10 cellular contexts compared by ENCODE assay signal in genomic region chr18:11751305-11752115, GRCh38.
DNase-seq lines count a peak whose midpoint lies in the region; ATAC-seq and TF ChIP-seq lines count a peak whose summit lies in the region.
"Had no signal": no experiment of that assay in that cellular context is flagged by ENCODE, and none has a peak within 500 bp of the region (broad histone marks: within the 10 kb centered on the region; RNA-seq: fewer than 3 reads in every experiment).

No MANE protein-coding gene starts in this region.

- intact Hi-C loops in gastrocnemius medialis (cut with DNase I; ENCODE audit: low total_unique reads): no loop called here

- peak overlapping the region; percentile 29 for H3K9ac ChIP-seq in HUES6 (ENCODE audit: low read length)

- H3K27ac Mint-ChIP-seq in central memory CD8-positive, alpha-beta T cell (ENCODE audit: low read depth): no peak overlapping the region
- H3K27ac Mint-ChIP-seq in immature natural killer cell: peak overlapping the region in 2 of 6 donors; percentile 60 to 94
- H3K27ac Mint-ChIP-seq: activated naive CD8-positive, alpha-beta T cell treated with anti-CD3 and anti-CD28 coated beads, Interleukin-2, amount 10 ng/mL, durations not matched to agents 7 days and 5 days had no signal

- H3K27me3 Mint-ChIP-seq in central memory CD8-positive, alpha-beta T cell: peaks cover 73% of the 10 kb centered on the region
- peaks cover 6 to 19% (median 9%) of the 10 kb centered on the region in 3 donors for H3K27me3 Mint-ChIP-seq in immature natural killer cell (ENCODE audit: low read depth in 3 of 3)

- H3K4me1 Mint-ChIP-seq in central memory CD8-positive, alpha-beta T cell: peaks cover 10% of the 10 kb centered on the region
- H3K4me1 Mint-ChIP-seq in immature natural killer cell: peaks cover 5 to 6% of the 10 kb centered on the region in 2 donors

- in situ Hi-C loops in gastrocnemius medialis (cut with MboI; ENCODE audit: low sequenced_read_pairs in 4 of 4): no loop called here

- no peaks in the 10 kb centered on the region for H3K9me3 ChIP-seq in HUES6 (ENCODE audit: control insufficient read depth, insufficient read depth, low read depth, low read length)
- H3K9me3 ChIP-seq in gastrocnemius medialis: no peaks in the 10 kb centered on the region

- H3K27ac ChIP-seq in HUES6 (ENCODE audit: low read depth, low read length) (no peak overlapping the region), gastrocnemius medialis (no peak overlapping the region)

- H3K4me1 ChIP-seq in HUES6 (ENCODE audit: control insufficient read depth, insufficient read depth, low read length) (peaks cover 10% of the 10 kb centered on the region; the same call in 1 of the 2 replicates), gastrocnemius medialis (peaks cover 3 to 7% of the 10 kb centered on the region in 2 donors)

- H3K36me3 Mint-ChIP-seq in central memory CD8-positive, alpha-beta T cell (ENCODE audit: insufficient read depth): peaks cover 3% of the 10 kb centered on the region
- no peaks in the 10 kb centered on the region for H3K36me3 Mint-ChIP-seq in immature natural killer cell
- H3K36me3 Mint-ChIP-seq: activated naive CD8-positive, alpha-beta T cell treated with anti-CD3 and anti-CD28 coated beads, Interleukin-2, amount 10 ng/mL, durations not matched to agents 7 days and 5 days had no signal

- H3K4me3 ChIP-seq in HUES6 (ENCODE audit: low read depth, low read length): peak overlapping the region; percentile 65
- peak overlapping the region; percentile 24 to 50 (median 34) for H3K4me3 ChIP-seq in gastrocnemius medialis

- H3K36me3 ChIP-seq in HUES6 (ENCODE audit: control insufficient read depth, insufficient read depth, low read length) (no peaks in the 10 kb centered on the region), gastrocnemius medialis (no peaks in the 10 kb centered on the region)

- no peak for TF ChIP-seq CTCF in gastrocnemius medialis (IDR thresholded peaks at IDR 0.05 in 4 of 5, conservative IDR thresholded peaks at IDR 0.05 in 1 of 5)

- no peak for DNase-seq in central memory CD8-positive, alpha-beta T cell (ENCODE audit: low spot score in 2 of 2)
- DNase-seq in immature natural killer cell: peak in 1 of 3 donors; percentile 19
- no peak for DNase-seq in gastrocnemius medialis
- DNase-seq in SHP77 (lab: John Stamatoyannopoulos, UW): no peak
- DNase-seq: activated naive CD8-positive, alpha-beta T cell treated with anti-CD3 and anti-CD28 coated beads, Interleukin-2, amount 10 ng/mL, durations not matched to agents 7 days and 5 days; NCI-H2171 had no signal

- H3K27me3 ChIP-seq in HUES6 (ENCODE audit: control insufficient read depth, insufficient read depth, low read length) (peaks cover 45% of the 10 kb centered on the region), gastrocnemius medialis (peaks cover 24 to 39% (median 32%) of the 10 kb centered on the region in 3 donors)

- no peaks in the 10 kb centered on the region for H3K9me3 Mint-ChIP-seq in central memory CD8-positive, alpha-beta T cell
- H3K9me3 Mint-ChIP-seq in immature natural killer cell: no peaks in the 10 kb centered on the region
- H3K9me3 Mint-ChIP-seq: activated naive CD8-positive, alpha-beta T cell treated with anti-CD3 and anti-CD28 coated beads, Interleukin-2, amount 10 ng/mL, durations not matched to agents 7 days and 5 days had no signal

- no peak for TF ChIP-seq POLR2A in gastrocnemius medialis (IDR thresholded peaks at IDR 0.05)

- peak; percentile 10 for ATAC-seq in central memory CD8-positive, alpha-beta T cell (replicated peaks; ENCODE audit: extremely low read depth, poor library complexity, severe bottlenecking)
- ATAC-seq in gastrocnemius medialis (no peak), GM19023 (IDR thresholded peaks at IDR 0.05; ENCODE audit: unreplicated experiment) (no peak), GM18519 (IDR thresholded peaks at IDR 0.05; ENCODE audit: low FRiP score, unreplicated experiment) (no peak), GM19035 (IDR thresholded peaks at IDR 0.05; ENCODE audit: unreplicated experiment) (no peak)

- peak overlapping the region; percentile 57 for H3K4me3 Mint-ChIP-seq in central memory CD8-positive, alpha-beta T cell
- peak overlapping the region; percentile 80 to 91 (median 88) for H3K4me3 Mint-ChIP-seq in immature natural killer cell
